34 cellular contexts compared by ENCODE assay signal in genomic region chr2:13492262-13492661, GRCh38.
"Had no signal": no experiment of that assay in that cellular context is flagged by ENCODE, and none has a peak within 500 bp of the region (broad histone marks: within the 10 kb centered on the region; RNA-seq: fewer than 3 reads in every experiment).

No MANE protein-coding gene starts in this region.

- H3K27me3 ChIP-seq: MG63 had no signal

- DNase-seq: Karpas-422, Kasumi-1, MG63, MM.1S, MV-4-11, NCI-H1048, NCI-H1092, NCI-H1092 treated with DMSO at 0.1 percent for 48 hours, NCI-H1105, NCI-H1105 treated with DMSO at 0.1 percent for 48 hours, NCI-H1417, NCI-H1417 treated with DMSO at 0.1 percent for 48 hours, NCI-H1436, NCI-H1436 treated with DMSO at 0.1 percent for 48 hours, NCI-H146, NCI-H1694, NCI-H1694 treated with DMSO at 0.1 percent for 48 hours, NCI-H187, NCI-H187 treated with DMSO at 0.1 percent for 48 hours, NCI-H1930, NCI-H2029, NCI-H2029 treated with DMSO at 0.1 percent for 48 hours, NCI-H2081, NCI-H2081 treated with DMSO at 0.1 percent for 48 hours, NCI-H2107, NCI-H2171, NCI-H2171 treated with DMSO at 0.1 percent for 48 hours, NCI-H2227 treated with DMSO at 0.1 percent for 48 hours, NCI-H226, NCI-H345, NCI-H446, NCI-H446 treated with DMSO at 0.1 percent for 48 hours, NCI-H510A, NCI-H510A treated with DMSO at 0.1 percent for 48 hours had no signal

- H3K4me3 ChIP-seq: MG63 had no signal

- H3K36me3 ChIP-seq: MG63 had no signal

- H3K9me3 ChIP-seq: MG63 had no signal
